Comparison of ENCODE assay signal across 16 cellular contexts in the genomic region with DNA sequence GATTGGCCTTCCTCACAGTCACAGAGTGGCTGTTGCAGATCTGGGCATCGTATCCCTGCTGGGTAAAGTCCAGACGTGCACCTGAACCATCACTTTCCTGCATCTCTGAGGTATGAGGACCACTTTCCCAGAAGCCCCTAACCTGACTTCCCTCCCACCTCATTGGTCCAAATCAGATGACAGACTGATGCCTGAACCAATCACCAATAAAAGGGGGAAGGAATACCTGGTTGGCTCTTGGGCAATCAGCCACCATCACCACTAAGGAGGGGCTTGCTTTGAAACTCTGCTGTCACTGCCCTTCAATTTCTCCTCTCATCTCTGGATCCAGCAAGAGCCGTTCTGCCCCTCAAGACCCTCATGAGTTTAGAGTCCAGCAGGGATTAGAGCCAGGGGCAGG. TPM values are rescaled to one million over a fixed set of nuclear protein-coding genes. Genes with fewer than 3 reads are reported as not detected.
A peak's percentile ranks its signal among the peaks of the same experiment; 100 is the strongest.
DNase-seq lines count a peak whose midpoint lies in the region; ATAC-seq, FAIRE-seq and TF ChIP-seq lines count a peak whose summit lies in the region.
"Had no signal": no experiment of that assay in that cellular context is flagged by ENCODE, and none has a peak within 500 bp of the region (broad histone marks: within the 10 kb centered on the region; RNA-seq: fewer than 3 reads in every experiment).

No MANE protein-coding gene starts in this region.

- TF ChIP-seq CTCF in HFFc6 (IDR thresholded peaks at IDR 0.05): no peak
- TF ChIP-seq CTCF in GM12878 (IDR thresholded peaks at IDR 0.05 in 2 of 3, conservative IDR thresholded peaks at IDR 0.05 in 1 of 3; ENCODE audit: control insufficient read depth in 2 of 3, extremely low read depth in 1 of 3, insufficient read depth in 1 of 3, low read depth in 3 of 3, low read length in 3 of 3): no peak
- TF ChIP-seq CTCF in mesothelial cell of epicardium (IDR thresholded peaks at IDR 0.05; ENCODE audit: unreplicated experiment): no peak
- TF ChIP-seq CTCF in glutamatergic neuron (IDR thresholded peaks at IDR 0.05; ENCODE audit: partially characterized antibody, unreplicated experiment): no peak

- no peaks in the 10 kb centered on the region for H3K36me3 ChIP-seq in GM12878 (ENCODE audit: control insufficient read depth in 2 of 2, insufficient read depth in 2 of 2, low read length in 1 of 2)
- H3K36me3 ChIP-seq: pancreas, transverse colon had no signal

- no peaks in the 10 kb centered on the region for H3K9me3 ChIP-seq in GM12878 (replicated peaks; ENCODE audit: control insufficient read depth, insufficient read depth, low read length)
- H3K9me3 ChIP-seq: pancreas, transverse colon had no signal

- SMC1A ChIA-PET in GM12878 (lab: Charles Lee; ENCODE audit: uncharacterized antibody, unreplicated experiment): interaction anchor here (2.1 kb wide), 1 partner anchor 225 kb away, joined by 5 read pairs; no protein-coding TSS in a partner anchor

- H3K4me1 ChIP-seq in GM12878 (ENCODE audit: control insufficient read depth, insufficient read depth, low read length): no peaks in the 10 kb centered on the region
- H3K4me1 ChIP-seq: pancreas had no signal

- RAD21 ChIA-PET in GM12878 (lab: Charles Lee; ENCODE audit: unreplicated experiment): no interaction called here

- in situ Hi-C loops in GM12878 (cut with MboI): no loop called here

- intact Hi-C loops in GM12878 (cut with micrococcal nuclease; ENCODE audit: unreplicated experiment): no loop called here

- H3K4me3 ChIP-seq in GM12878: no peak overlapping the region
- H3K4me3 ChIP-seq: pancreas, transverse colon had no signal

- no peaks in the 10 kb centered on the region for H3K79me2 ChIP-seq in GM12878 (ENCODE audit: control insufficient read depth, insufficient read depth, low read length)

- H4K20me1 ChIP-seq in GM12878 (ENCODE audit: control insufficient read depth, insufficient read depth): no peaks in the 10 kb centered on the region

- no peak overlapping the region for H3K9ac ChIP-seq in GM12878 (ENCODE audit: control insufficient read depth, insufficient read depth, low read length)

- H3K27me3 ChIP-seq in GM12878 (replicated peaks in 1 of 2; ENCODE audit: control insufficient read depth in 2 of 2, insufficient read depth in 2 of 2, low read length in 1 of 2): peaks cover 0 to 4% of the 10 kb centered on the region in 2 experiments; a peak in 2 of 4 replicates
- H3K27me3 ChIP-seq: pancreas, transverse colon had no signal

- H3K4me1 Mint-ChIP-seq in HFFc6 (ENCODE audit: low read depth): peaks cover 15% of the 10 kb centered on the region
- peaks cover 11% of the 10 kb centered on the region for H3K4me1 Mint-ChIP-seq in mesothelial cell of epicardium
- H3K4me1 Mint-ChIP-seq in glutamatergic neuron (ENCODE audit: low read depth, unreplicated experiment): peaks cover 37% of the 10 kb centered on the region

- DNase-seq in ELR (ENCODE audit: low read depth): peak; percentile 35
- DNase-seq in HFFc6: peak; percentile 35
- DNase-seq in GM12878 (ENCODE audit: low read depth, low spot score): no peak
- DNase-seq in iris pigment epithelial cell (ENCODE audit: low read depth): peak; percentile 38
- no peak for DNase-seq in mesothelial cell of epicardium (ENCODE audit: low spot score in 2 of 2, unreplicated experiment in 2 of 2)
- no peak for DNase-seq in DMS153 treated with DMSO at 0.1 percent for 48 hours (lab: John Stamatoyannopoulos, UW; ENCODE audit: unreplicated experiment)
- no peak for DNase-seq in glutamatergic neuron
- no peak for DNase-seq in NCI-H1694 treated with DMSO at 0.1 percent for 48 hours (lab: John Stamatoyannopoulos, UW)
- DNase-seq: activated CD4-positive, alpha-beta T cell treated with anti-CD3 and anti-CD28 coated beads, Interleukin-2, amount 10 ng/mL, durations not matched to agents 7 days and 5 days; NCI-H187 treated with DMSO at 0.1 percent for 48 hours; pancreas; T-helper 1 cell; transverse colon had no signal

- no peak overlapping the region for H3K27ac ChIP-seq in GM12878 (ENCODE audit: control insufficient read depth, insufficient read depth)
- H3K27ac ChIP-seq: epithelial cell of prostate, pancreas, transverse colon had no signal

- no peaks in the 10 kb centered on the region for H3K36me3 Mint-ChIP-seq in HFFc6 (ENCODE audit: low read depth)
- H3K36me3 Mint-ChIP-seq in mesothelial cell of epicardium: no peaks in the 10 kb centered on the region
- no peaks in the 10 kb centered on the region for H3K36me3 Mint-ChIP-seq in glutamatergic neuron (ENCODE audit: unreplicated experiment)

- H3K27me3 Mint-ChIP-seq in HFFc6 (ENCODE audit: insufficient read depth) (peaks cover 32% of the 10 kb centered on the region), mesothelial cell of epicardium (ENCODE audit: low read depth) (no peaks in the 10 kb centered on the region), glutamatergic neuron (ENCODE audit: unreplicated experiment) (peaks cover 1% of the 10 kb centered on the region)

- no peak for FAIRE-seq in GM12878 (lab: Jason Lieb, UNC)
- FAIRE-seq: GM19239, pancreas had no signal

- H3K4me2 ChIP-seq in GM12878 (ENCODE audit: control insufficient read depth, insufficient read depth): no peak overlapping the region

- TF ChIP-seq POLR2A in GM12878 (IDR thresholded peaks at IDR 0.05; ENCODE audit: low read depth, low read length): no peak

- H3K4me3 Mint-ChIP-seq in HFFc6 (no peak overlapping the region), mesothelial cell of epicardium (no peak overlapping the region), glutamatergic neuron (ENCODE audit: unreplicated experiment) (no peak overlapping the region)
- H3K4me3 Mint-ChIP-seq: activated CD4-positive, alpha-beta T cell treated with anti-CD3 and anti-CD28 coated beads, Interleukin-2, amount 10 ng/mL, durations not matched to agents 7 days and 5 days had no signal

- no peak for TF ChIP-seq RAD21 in GM12878 (IDR thresholded peaks at IDR 0.05; ENCODE audit: insufficient read depth, low read depth, low read length)

- 27% methylated on average over 3 of the region's 3 CpGs for WGBS in GM12878 (ENCODE audit: insufficient coverage, insufficient replicate concordance, low lambda C conversion rate, missing lambda C conversion rate)

- no peak for ATAC-seq in GM12878
- ATAC-seq: pancreas had no signal

- BruUV-seq in GM12878 (replicated peaks; lab: Mats Ljungman, UMichigan): no TSS peak

- H3K27ac Mint-ChIP-seq in HFFc6: no peak overlapping the region
- H3K27ac Mint-ChIP-seq in mesothelial cell of epicardium: no peak overlapping the region
- H3K27ac Mint-ChIP-seq in glutamatergic neuron (ENCODE audit: unreplicated experiment): no peak overlapping the region
- H3K27ac Mint-ChIP-seq: activated CD4-positive, alpha-beta T cell treated with anti-CD3 and anti-CD28 coated beads, Interleukin-2, amount 10 ng/mL, durations not matched to agents 7 days and 5 days; activated T-helper 2 cell treated with anti-CD3 and anti-CD28 coated beads, Interferon-gamma antibody, Interleukin-2, Interleukin-4, amounts not matched to agents 10 μg/mL and 5 μg/mL and 100 μg/mL, durations not matched to agents 14 hours and 24 hours and 36 hours had no signal

- H2AFZ ChIP-seq in GM12878 (ENCODE audit: control insufficient read depth, low read depth, low read length): no peak overlapping the region

- H3K9me3 Mint-ChIP-seq in HFFc6 (no peaks in the 10 kb centered on the region), mesothelial cell of epicardium (no peaks in the 10 kb centered on the region), glutamatergic neuron (ENCODE audit: unreplicated experiment) (peaks cover 3% of the 10 kb centered on the region)
- H3K9me3 Mint-ChIP-seq: activated CD4-positive, alpha-beta T cell treated with anti-CD3 and anti-CD28 coated beads, Interleukin-2, amount 10 ng/mL, durations not matched to agents 7 days and 5 days; activated T-helper 2 cell treated with anti-CD3 and anti-CD28 coated beads, Interferon-gamma antibody, Interleukin-2, Interleukin-4, amounts not matched to agents 10 μg/mL and 5 μg/mL and 100 μg/mL, durations not matched to agents 14 hours and 24 hours and 36 hours had no signal

- TF ChIP-seq EP300 in GM12878 (IDR thresholded peaks at IDR 0.05; ENCODE audit: borderline replicate concordance in 1 of 2, control insufficient read depth in 1 of 2, low read depth in 2 of 2, low read length in 2 of 2): no peak

- POLR2A ChIA-PET in GM12878 (lab: Charles Lee): no interaction called here

- CTCF ChIA-PET in GM12878 (lab: Yijun Ruan, JAX): interaction anchor here (6.1 kb wide), 1 partner anchor 225 kb away, joined by 63 read pairs; no protein-coding TSS in a partner anchor

RNA-seq across cellular contexts. Expression of gene WFDC1, which starts 13.6 kb away (rescaled TPM):
- 10 to 100 TPM in 2 of 6 experiments, 1 to 10 TPM in 4; 2.4 to 34.5 (median 2.8) TPM for total RNA-seq in HFFc6 (2021; fragmentation: NEBNext Ultra II Directional; extraction: Animal tissue kit (Norgen Biotek cat#: 25700))
- total RNA-seq in GM12878 (2013; cell fraction: nucleolus; rRNA removed): not detected in 2 replicates
- total RNA-seq in GM12878 (2014; rRNA removed) (not detected in 2 replicates), GM12878 (2014; rRNA removed; fragmentation: Illumina TruSeq; extraction: Trizol) (not detected in 2 replicates), GM12878 (2021) (not detected in 2 replicates), mesothelial cell of epicardium (2.2 to 3.0 TPM (median 2.6 TPM) in 3 replicates), glutamatergic neuron (ENCODE audit: unreplicated experiment) (0.93 TPM)
- polyA plus RNA-seq in GM12878 (2011; ENCODE audit: low read depth): not detected
- polyA plus RNA-seq in GM12878 (2011; rRNA removed) (not detected in 2 replicates), GM12878 (2014; fragmentation: Illumina TruSeq; extraction: Trizol) (not detected in 2 replicates), GM12878 (2014; fragmentation: Nextera tagmentation; extraction: Ambion mirVana) (not detected), GM12878 (2014; rRNA removed) (not detected in 2 replicates), GM12878 (2016; fragmentation: Nextera tagmentation; extraction: Ambion mirVana) (not detected)
- not detected in 2 replicates for polyA plus RNA-seq in GM12878 (2011; cell fraction: cytosol; rRNA removed)
- polyA plus RNA-seq in GM12878 (2011; cell fraction: nucleus; rRNA removed): not detected in 2 replicates
- polyA plus RNA-seq in GM12878 (2012): not detected in 2 replicates
- not detected in 2 replicates for polyA minus RNA-seq in GM12878 (2011; rRNA and poly(A)+ RNA removed)
- polyA minus RNA-seq in GM12878 (2011; cell fraction: cytosol; rRNA and poly(A)+ RNA removed): not detected in 2 replicates
- not detected in 2 replicates for polyA minus RNA-seq in GM12878 (2011; cell fraction: nucleus; rRNA and poly(A)+ RNA removed)
- total RNA-seq: activated CD4-positive, alpha-beta T cell treated with anti-CD3 and anti-CD28 coated beads, Interleukin-2, amount 10 ng/mL, durations not matched to agents 7 days and 5 days; activated T-helper 2 cell treated with anti-CD3 and anti-CD28 coated beads, Interferon-gamma antibody, Interleukin-2, Interleukin-4, amounts not matched to agents 10 μg/mL and 5 μg/mL and 100 μg/mL, durations not matched to agents 14 hours and 24 hours and 36 hours had no signal

RNA-seq across cellular contexts. Expression of gene KCNG4, which starts 41.3 kb away (rescaled TPM):
- total RNA-seq in HFFc6 (2021; fragmentation: NEBNext Ultra II Directional; extraction: Animal tissue kit (Norgen Biotek cat#: 25700)): not detected
- total RNA-seq in GM12878 (2013; cell fraction: nucleolus; rRNA removed): not detected in 2 replicates
- total RNA-seq in GM12878 (2014; rRNA removed): not detected in 2 replicates
- not detected in 2 replicates for total RNA-seq in GM12878 (2014; rRNA removed; fragmentation: Illumina TruSeq; extraction: Trizol)
- total RNA-seq in GM12878 (2021): not detected in 2 replicates
- not detected for polyA plus RNA-seq in GM12878 (2011; ENCODE audit: low read depth)
- not detected in 2 replicates for polyA plus RNA-seq in GM12878 (2011; rRNA removed)
- polyA plus RNA-seq in GM12878 (2011; cell fraction: cytosol; rRNA removed): not detected in 2 replicates
- not detected in 2 replicates for polyA plus RNA-seq in GM12878 (2011; cell fraction: nucleus; rRNA removed)
- not detected in 2 replicates for polyA plus RNA-seq in GM12878 (2012)
- not detected in 2 replicates for polyA plus RNA-seq in GM12878 (2014; fragmentation: Illumina TruSeq; extraction: Trizol)
- polyA plus RNA-seq in GM12878 (2014; fragmentation: Nextera tagmentation; extraction: Ambion mirVana): not detected
- not detected in 2 replicates for polyA plus RNA-seq in GM12878 (2014; rRNA removed)
- polyA plus RNA-seq in GM12878 (2016; fragmentation: Nextera tagmentation; extraction: Ambion mirVana): not detected
- polyA minus RNA-seq in GM12878 (2011; rRNA and poly(A)+ RNA removed): not detected in 2 replicates
- not detected in 2 replicates for polyA minus RNA-seq in GM12878 (2011; cell fraction: cytosol; rRNA and poly(A)+ RNA removed)
- polyA minus RNA-seq in GM12878 (2011; cell fraction: nucleus; rRNA and poly(A)+ RNA removed): not detected in 2 replicates
- not detected in 3 replicates for total RNA-seq in mesothelial cell of epicardium
- total RNA-seq in glutamatergic neuron (ENCODE audit: unreplicated experiment): not detected
- total RNA-seq: activated CD4-positive, alpha-beta T cell treated with anti-CD3 and anti-CD28 coated beads, Interleukin-2, amount 10 ng/mL, durations not matched to agents 7 days and 5 days; activated T-helper 2 cell treated with anti-CD3 and anti-CD28 coated beads, Interferon-gamma antibody, Interleukin-2, Interleukin-4, amounts not matched to agents 10 μg/mL and 5 μg/mL and 100 μg/mL, durations not matched to agents 14 hours and 24 hours and 36 hours; pancreas; transverse colon had no signal

Comparison
In these comparisons a context has a peak if more than half of its experiments do, and no peak if none do; other contexts are left out.
1. DNase-seq: peak in ELR (single experiment), HFFc6 (single experiment) and iris pigment epithelial cell (single experiment); none in GM12878 (single experiment), mesothelial cell of epicardium (0 of 2), DMS153 treated with DMSO at 0.1 percent for 48 hours (single experiment), glutamatergic neuron (single experiment) and NCI-H1694 treated with DMSO at 0.1 percent for 48 hours (single experiment).